ENCODE assay signal across 15 cellular contexts in genomic region chrX:153673398-153674218, GRCh38. TPM values are rescaled to one million over a fixed set of nuclear protein-coding genes. Genes with fewer than 3 reads are reported as not detected.
A peak's percentile ranks its signal among the peaks of the same experiment; 100 is the strongest.
DNase-seq lines count a peak whose midpoint lies in the region; ATAC-seq and TF ChIP-seq lines count a peak whose summit lies in the region.
"Had no signal": no experiment of that assay in that cellular context is flagged by ENCODE, and none has a peak within 500 bp of the region (broad histone marks: within the 10 kb centered on the region; RNA-seq: fewer than 3 reads in every experiment).

TSS of gene PNCK (minus strand) at chrX:153673813. CDS start at chrX:153673076, 737 bp downstream.

- H3K27ac Mint-ChIP-seq in T-helper 17 cell = no peak within 1 kb of the TSS
- H3K27ac Mint-ChIP-seq: HFFc6; T-helper 2 cell treated with Interferon-gamma antibody and Interleukin-4, amounts not matched to agents 5 μg/mL and 100 μg/mL, for 36 hours had no signal

- H3K36me3 Mint-ChIP-seq in T-helper 17 cell (ENCODE audit: low read depth) = peaks cover 2% of the 10 kb centered on the region

- intact Hi-C loops in psoas muscle (cut with DNase I) = no loop called here

- no peak within 1 kb of the TSS for H3K9ac ChIP-seq in mesendoderm (ENCODE audit: low read length)

- H3K18ac ChIP-seq in mesendoderm (ENCODE audit: low read length) = no peak within 1 kb of the TSS

- DNase-seq in DMS 273 (lab: John Stamatoyannopoulos, UW; ENCODE audit: unreplicated experiment) (peak; percentile 45), DMS 273 treated with DMSO at 0.1 percent for 48 hours (lab: John Stamatoyannopoulos, UW) (no peak), T-helper 17 cell (no peak), psoas muscle (no peak), mesendoderm (no peak)
- no peak for DNase-seq in activated effector memory CD4-positive, alpha-beta T cell treated with Interleukin-2 at 50 U/mL for 16 hours
- DNase-seq: 8988T, HFFc6, Karpas-422, NCI-H2171 had no signal

- no peak within 1 kb of the TSS for H3K56ac ChIP-seq in mesendoderm (ENCODE audit: low read length)

- no peak within 1 kb of the TSS for H3K4ac ChIP-seq in mesendoderm (ENCODE audit: low read depth, low read length)

- H3K4me3 ChIP-seq in gastroesophageal sphincter (peak within 1 kb of the TSS; percentile 18 to 48), psoas muscle (no peak within 1 kb of the TSS), mesendoderm (ENCODE audit: low read length) (no peak within 1 kb of the TSS)
- H3K4me3 ChIP-seq: GM12878 had no signal

- H3K4me1 Mint-ChIP-seq in T-helper 17 cell = peaks cover 7% of the 10 kb centered on the region

- H2BK5ac ChIP-seq in mesendoderm (ENCODE audit: low read length) = no peak within 1 kb of the TSS

- no peaks in the 10 kb centered on the region for H3K79me1 ChIP-seq in mesendoderm (ENCODE audit: low read length)

- H3K27me3 ChIP-seq in gastroesophageal sphincter (peaks cover 9% of the 10 kb centered on the region), psoas muscle (ENCODE audit: insufficient read depth in 3 of 3, low read length in 2 of 3) (peaks cover 0 to 32% (median 3%) of the 10 kb centered on the region in 3 donors), mesendoderm (ENCODE audit: insufficient read depth, low read length, poor library complexity) (no peaks in the 10 kb centered on the region)

- ATAC-seq in T-helper 17 cell = no peak
- peak; percentile 49 for ATAC-seq in gastroesophageal sphincter
- ATAC-seq in psoas muscle = peak in 3 of 4 donors; percentile 20 to 58 (median 41)
- no peak for ATAC-seq in HG03025 (IDR thresholded peaks at IDR 0.05; ENCODE audit: low FRiP score, unreplicated experiment)
- ATAC-seq: GM12878 had no signal

- H4K5ac ChIP-seq in mesendoderm (ENCODE audit: low read length) = no peak within 1 kb of the TSS

- H3K36me3 ChIP-seq in gastroesophageal sphincter = no peaks in the 10 kb centered on the region
- no peaks in the 10 kb centered on the region for H3K36me3 ChIP-seq in psoas muscle (ENCODE audit: insufficient read depth in 1 of 2, low read depth in 1 of 2)
- no peaks in the 10 kb centered on the region for H3K36me3 ChIP-seq in mesendoderm (ENCODE audit: control insufficient read depth, insufficient read depth, low read length)

- H3K27ac ChIP-seq in gastroesophageal sphincter = peak within 1 kb of the TSS in 3 of 4 donors; percentile 72 to 79 (median 73)
- no peak within 1 kb of the TSS for H3K27ac ChIP-seq in psoas muscle
- no peak within 1 kb of the TSS for H3K27ac ChIP-seq in mesendoderm (ENCODE audit: low read depth, low read length)

- WGBS in gastroesophageal sphincter (ENCODE audit: low coverage in 1 of 2), 2 donors = 70% methylated on average over 2 of the region's 99 CpGs; no CpG with 5 or more reads in 1 of the 2 donors
- 10 to 37% (median 21%) methylated on average over 15 to 56 of the region's 99 CpGs for WGBS in psoas muscle, 3 donors
- WGBS in mesendoderm (ENCODE audit: extremely low coverage, insufficient coverage, low lambda C conversion rate) = no CpG with 5 or more reads among the region's 99 CpGs

- no peak within 1 kb of the TSS for H2BK15ac ChIP-seq in mesendoderm (replicated peaks; ENCODE audit: low read depth)

- peaks cover 19% of the 10 kb centered on the region for H3K27me3 Mint-ChIP-seq in T-helper 17 cell

- no peaks in the 10 kb centered on the region for H3K9me3 ChIP-seq in T-helper 17 cell (ENCODE audit: control insufficient read depth, low read length, poor library complexity, severe bottlenecking)
- no peaks in the 10 kb centered on the region for H3K9me3 ChIP-seq in gastroesophageal sphincter
- H3K9me3 ChIP-seq in psoas muscle = no peaks in the 10 kb centered on the region

- TF ChIP-seq CTCF in gastroesophageal sphincter (IDR thresholded peaks at IDR 0.05) (peak in 1 of 4 experiments; percentile 35), psoas muscle (IDR thresholded peaks at IDR 0.05) (no peak)

- peaks cover 0 to 8% (median 0%) of the 10 kb centered on the region in 3 donors for H3K4me1 ChIP-seq in gastroesophageal sphincter
- H3K4me1 ChIP-seq in psoas muscle = no peaks in the 10 kb centered on the region
- H3K4me1 ChIP-seq in mesendoderm (ENCODE audit: control insufficient read depth, low read depth, low read length) = no peaks in the 10 kb centered on the region

- no peak for TF ChIP-seq EP300 in gastroesophageal sphincter (IDR thresholded peaks at IDR 0.05)

- no peak for TF ChIP-seq POLR2A in gastroesophageal sphincter (IDR thresholded peaks at IDR 0.05)

- H3K79me2 ChIP-seq in mesendoderm (ENCODE audit: control insufficient read depth, insufficient read depth, low read length) = no peaks in the 10 kb centered on the region

- H3K4me2 ChIP-seq in mesendoderm (ENCODE audit: low read length) = no peak within 1 kb of the TSS

- peak within 1 kb of the TSS; percentile 74 for H3K4me3 Mint-ChIP-seq in T-helper 17 cell
- H3K4me3 Mint-ChIP-seq: HFFc6; T-helper 2 cell treated with Interferon-gamma antibody and Interleukin-4, amounts not matched to agents 5 μg/mL and 100 μg/mL, for 36 hours had no signal

- H3K23ac ChIP-seq in mesendoderm (ENCODE audit: low read length) = no peak within 1 kb of the TSS

- H2AK5ac ChIP-seq in mesendoderm (ENCODE audit: low read length) = no peak within 1 kb of the TSS

- no peak within 1 kb of the TSS for H2BK120ac ChIP-seq in mesendoderm (ENCODE audit: low read depth, low read length)

- no peak within 1 kb of the TSS for H4K8ac ChIP-seq in mesendoderm (ENCODE audit: low read depth, low read length)

RNA-seq across cellular contexts. Expression of gene PNCK, which starts in this region (rescaled TPM):
- under 1 TPM in 1 of 2 donors, not detected in 1; 0.72 TPM for total RNA-seq in T-helper 17 cell
- 10 to 100 TPM; 14.4 to 55.9 (median 30.1) TPM for total RNA-seq in gastroesophageal sphincter
- total RNA-seq in psoas muscle = 1 to 10 TPM in 1 of 4 donors, under 1 TPM in 3; 0.79 to 1.9 (median 0.92) TPM
- 1 to 10 TPM in 1 of 3 donors, under 1 TPM in 2; 0.21 to 1.0 (median 0.35) TPM for polyA plus RNA-seq in psoas muscle
- 0.41 TPM for polyA plus RNA-seq in mesendoderm (2013, experiment 1 of 2)
- 0.39 TPM for polyA plus RNA-seq in mesendoderm (2013, experiment 2 of 2)
- total RNA-seq: activated CD8-positive, alpha-beta memory T cell treated with anti-CD3 and anti-CD28 coated beads for 36 hours had no signal

Comparison
In these comparisons a context has a peak if more than half of its experiments do, and no peak if none do; other contexts are left out.
1. RNA of gene PNCK (total RNA-seq): 14.4 to 55.9 TPM in gastroesophageal sphincter; 0.79 to 1.9 TPM in psoas muscle and 0.72 TPM in T-helper 17 cell; every median in the first group is over 4 times any median in the second.
2. ATAC-seq: peak in gastroesophageal sphincter (single experiment) and psoas muscle (3 of 4); none in T-helper 17 cell (single experiment) and HG03025 (single experiment).
3. H3K27ac ChIP-seq: peak in gastroesophageal sphincter (3 of 4); none in psoas muscle (single experiment) and mesendoderm (single experiment).
4. H3K4me3 ChIP-seq: peak in gastroesophageal sphincter (2 of 2); none in psoas muscle (single experiment) and mesendoderm (single experiment).